ENCODE assay signal across 18 cellular contexts in genomic region chr10:26699631-26700030, GRCh38. TPM values are rescaled to one million over a fixed set of nuclear protein-coding genes. Genes with fewer than 3 reads are reported as not detected.
DNase-seq lines count a peak whose midpoint lies in the region; ATAC-seq and TF ChIP-seq lines count a peak whose summit lies in the region.
"Had no signal": no experiment of that assay in that cellular context is flagged by ENCODE, and none has a peak within 500 bp of the region (broad histone marks: within the 10 kb centered on the region; RNA-seq: fewer than 3 reads in every experiment).

No MANE protein-coding gene starts in this region.

- peaks cover 33% of the 10 kb centered on the region for H3K4me1 Mint-ChIP-seq in T-helper 2 cell treated with Interferon-gamma antibody and Interleukin-4, amounts not matched to agents 5 μg/mL and 100 μg/mL, for 36 hours (ENCODE audit: low read depth)

- no peaks in the 10 kb centered on the region for H3F3A ChIP-seq in Loucy (ENCODE audit: low read depth)

- H3K36me3 ChIP-seq in Loucy (ENCODE audit: insufficient read depth, low read length) = no peaks in the 10 kb centered on the region
- no peaks in the 10 kb centered on the region for H3K36me3 ChIP-seq in colonic mucosa
- no peaks in the 10 kb centered on the region for H3K36me3 ChIP-seq in lower lobe of right lung

- H3K9me3 ChIP-seq in Loucy (ENCODE audit: insufficient read depth, low read depth, low read length) (no peaks in the 10 kb centered on the region), colonic mucosa (no peaks in the 10 kb centered on the region), lower lobe of right lung (no peaks in the 10 kb centered on the region)
- H3K9me3 ChIP-seq: stomach, tibial nerve had no signal

- H3K27ac Mint-ChIP-seq in T-helper 2 cell treated with Interferon-gamma antibody and Interleukin-4, amounts not matched to agents 5 μg/mL and 100 μg/mL, for 36 hours = no peak overlapping the region

- H4K20me1 ChIP-seq in Loucy (ENCODE audit: insufficient read depth, low read length, poor library complexity, severe bottlenecking) = peaks cover 22% of the 10 kb centered on the region

- no peak for ATAC-seq in HG03457 (IDR thresholded peaks at IDR 0.05; ENCODE audit: unreplicated experiment)
- no peak for ATAC-seq in lower lobe of right lung
- ATAC-seq: K562 had no signal

- H3K27me3 Mint-ChIP-seq in T-helper 2 cell treated with Interferon-gamma antibody and Interleukin-4, amounts not matched to agents 5 μg/mL and 100 μg/mL, for 36 hours (ENCODE audit: low read depth) = no peaks in the 10 kb centered on the region

- H3K9me2 ChIP-seq in Loucy (replicated peaks; ENCODE audit: low read depth, low read length) = no peaks in the 10 kb centered on the region

- H3K27me3 ChIP-seq in Loucy (ENCODE audit: insufficient read depth, low read length, poor library complexity, severe bottlenecking) (no peaks in the 10 kb centered on the region), colonic mucosa (no peaks in the 10 kb centered on the region), lower lobe of right lung (ENCODE audit: low read depth) (no peaks in the 10 kb centered on the region)
- H3K27me3 ChIP-seq: stomach, tibial nerve had no signal

- no peak for TF ChIP-seq CTCF in C4-2B (conservative IDR thresholded peaks at IDR 0.05)
- TF ChIP-seq CTCF in Loucy (conservative IDR thresholded peaks at IDR 0.05; ENCODE audit: low read length) = no peak
- TF ChIP-seq CTCF in colonic mucosa (IDR thresholded peaks at IDR 0.05) = no peak
- no peak for TF ChIP-seq CTCF in lower lobe of right lung (IDR thresholded peaks at IDR 0.05)

- peak overlapping the region; percentile 42 for H3K4me3 Mint-ChIP-seq in T-helper 2 cell treated with Interferon-gamma antibody and Interleukin-4, amounts not matched to agents 5 μg/mL and 100 μg/mL, for 36 hours

- intact Hi-C loops in colonic mucosa (cut with DNase I) (no loop called here), lower lobe of right lung (cut with DNase I) (no loop called here)

- peaks cover 55% of the 10 kb centered on the region for H3K79me2 ChIP-seq in Loucy (ENCODE audit: insufficient read depth, low read length)

- H3K9me3 Mint-ChIP-seq in T-helper 2 cell treated with Interferon-gamma antibody and Interleukin-4, amounts not matched to agents 5 μg/mL and 100 μg/mL, for 36 hours = no peaks in the 10 kb centered on the region

- DNase-seq in T-helper 2 cell treated with Interferon-gamma antibody and Interleukin-4, amounts not matched to agents 5 μg/mL and 100 μg/mL, for 36 hours (ENCODE audit: low spot score) = no peak
- no peak for DNase-seq in T-helper 2 cell
- no peak for DNase-seq in colonic mucosa
- no peak for DNase-seq in HT-29 (ENCODE audit: low spot score)
- no peak for DNase-seq in lower lobe of right lung
- DNase-seq: activated CD4-positive, alpha-beta T cell treated with anti-CD3 and anti-CD28 coated beads for 1 hour; activated effector memory CD4-positive, alpha-beta T cell treated with anti-CD3 and anti-CD28 coated beads, Interleukin-2, amount 50 U/mL, for 16 hours; dermis blood vessel endothelial cell; H7; NCI-H187 treated with DMSO at 0.1 percent for 48 hours; NCI-H69; stimulated activated CD4-positive, alpha-beta T cell treated with anti-CD3 and anti-CD28 coated beads, Interleukin-4, amount 100 ng/mL, for 24 hours; stomach had no signal

- H3K4me2 ChIP-seq in Loucy (ENCODE audit: low read depth, low read length, poor library complexity, severe bottlenecking) = peak overlapping the region; percentile 85

- H3K9ac ChIP-seq in Loucy (ENCODE audit: low read depth, low read length, poor library complexity, severe bottlenecking) = no peak overlapping the region
- no peak overlapping the region for H3K9ac ChIP-seq in colonic mucosa (ENCODE audit: low read depth in 2 of 2, low read length in 2 of 2)

- H3K4me1 ChIP-seq in Loucy (ENCODE audit: insufficient read depth, low read length, poor library complexity, severe bottlenecking) (peaks cover 23% of the 10 kb centered on the region), colonic mucosa (peaks cover 14% of the 10 kb centered on the region), lower lobe of right lung (peaks cover 25% of the 10 kb centered on the region)

- no peak overlapping the region for H2AFZ ChIP-seq in Loucy (ENCODE audit: low read length)

- peaks cover 35% of the 10 kb centered on the region for H3K36me3 Mint-ChIP-seq in T-helper 2 cell treated with Interferon-gamma antibody and Interleukin-4, amounts not matched to agents 5 μg/mL and 100 μg/mL, for 36 hours (ENCODE audit: low read depth)

- H3K4me3 ChIP-seq in Loucy (ENCODE audit: low read length, poor library complexity, severe bottlenecking) (peak overlapping the region; percentile 27), colonic mucosa (no peak overlapping the region), lower lobe of right lung (no peak overlapping the region)
- H3K4me3 ChIP-seq: tibial nerve had no signal

- H3K27ac ChIP-seq in C4-2B = peak overlapping the region; percentile 94; the same call in 1 of the 2 replicates
- H3K27ac ChIP-seq in colonic mucosa = peak overlapping the region; percentile 46
- H3K27ac ChIP-seq in lower lobe of right lung = no peak overlapping the region
- H3K27ac ChIP-seq: stomach, tibial nerve had no signal

RNA-seq across cellular contexts. Expression of gene PDSS1, which starts 2.1 kb away (rescaled TPM):
- total RNA-seq in colonic mucosa (10 to 100 TPM; 20.6 to 35.5 TPM), lower lobe of right lung (6.4 TPM)
- 21.0 and 25.9 TPM in 2 replicates for total RNA-seq in HT-29 (2014; rRNA removed; shearing (Covaris generic))
